ENCODE assay signal across 8 cellular contexts in the genomic region with DNA sequence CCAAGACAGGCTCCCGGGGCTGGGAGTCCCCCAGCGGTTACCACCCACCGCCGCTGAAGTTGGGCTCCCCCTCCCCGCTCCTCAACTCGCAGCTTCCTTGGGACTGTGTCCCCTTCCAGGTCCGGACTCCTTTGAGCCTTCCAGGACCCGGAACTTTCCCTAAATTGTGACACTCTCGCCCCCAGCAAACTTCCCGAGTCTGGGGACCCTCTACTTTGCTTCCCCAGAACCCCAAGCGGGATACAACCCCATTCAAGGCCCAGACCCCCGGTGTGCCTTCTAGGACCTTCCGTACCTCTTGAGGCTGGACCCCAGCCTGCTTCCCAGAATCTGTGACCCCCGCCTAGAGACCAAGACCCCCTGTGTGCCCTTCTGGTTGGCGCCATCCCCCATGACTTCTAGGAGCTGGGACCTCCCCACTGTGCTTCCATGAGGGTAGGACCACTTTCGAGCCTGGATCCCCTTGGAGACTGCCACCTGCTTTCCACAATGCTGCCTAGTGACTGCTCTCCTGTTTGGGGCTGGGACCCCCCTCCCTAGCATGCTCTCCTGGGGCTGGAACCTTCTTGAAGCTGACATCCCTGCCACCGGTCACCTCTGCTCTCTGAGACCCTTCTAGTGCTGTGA. TPM values are rescaled to one million over a fixed set of nuclear protein-coding genes. Genes with fewer than 3 reads are reported as not detected.
DNase-seq lines count a peak whose midpoint lies in the region; ATAC-seq and TF ChIP-seq lines count a peak whose summit lies in the region.

No MANE protein-coding gene starts in this region.

- peak overlapping the region; percentile 78 for H3K4me3 Mint-ChIP-seq in effector memory CD8-positive, alpha-beta T cell
- H3K4me3 Mint-ChIP-seq in nephron progenitor cell = peak overlapping the region; percentile 86

- TF ChIP-seq CTCF in AG09309 (IDR thresholded peaks at IDR 0.05; ENCODE audit: control insufficient read depth, insufficient read depth, low read depth, low read length, missing control alignments) = no peak
- TF ChIP-seq CTCF in LNCaP clone FGC (IDR thresholded peaks at IDR 0.05; ENCODE audit: control insufficient read depth, extremely low read depth, insufficient read depth) = no peak
- no peak for TF ChIP-seq CTCF in nephron progenitor cell (IDR thresholded peaks at IDR 0.05)
- no peak for TF ChIP-seq CTCF in omental fat pad (IDR thresholded peaks at IDR 0.05)

- ATAC-seq in effector memory CD8-positive, alpha-beta T cell (replicated peaks) = no peak
- no peak for ATAC-seq in omental fat pad (ENCODE audit: low FRiP score)
- ATAC-seq in HG03457 (IDR thresholded peaks at IDR 0.05; ENCODE audit: unreplicated experiment) = no peak

- no peaks in the 10 kb centered on the region for H3K36me3 Mint-ChIP-seq in effector memory CD8-positive, alpha-beta T cell (ENCODE audit: insufficient read depth)
- H3K36me3 Mint-ChIP-seq in nephron progenitor cell (ENCODE audit: low read depth) = no peaks in the 10 kb centered on the region

- no peak for DNase-seq in AG09309 (ENCODE audit: low read depth)
- no peak for DNase-seq in LNCaP clone FGC (ENCODE audit: low read depth)
- DNase-seq in effector memory CD8-positive, alpha-beta T cell = peak in 1 of 3 experiments; percentile 8
- no peak for DNase-seq in nephron progenitor cell
- DNase-seq in omental fat pad (ENCODE audit: low spot score) = no peak
- DNase-seq in SKM-1 treated with dmso at 0.1 percent for 144 hours (lab: John Stamatoyannopoulos, UW; ENCODE audit: unreplicated experiment) = no peak
- no peak for DNase-seq in stimulated activated CD4-positive, alpha-beta T cell treated with anti-CD3 and anti-CD28 coated beads, Interleukin-15, amount 100 ng/mL, for 24 hours

- H3K9me3 Mint-ChIP-seq in effector memory CD8-positive, alpha-beta T cell = no peaks in the 10 kb centered on the region
- no peaks in the 10 kb centered on the region for H3K9me3 Mint-ChIP-seq in nephron progenitor cell

- peaks cover 28 to 42% of the 10 kb centered on the region in 2 donors for H3K27me3 Mint-ChIP-seq in effector memory CD8-positive, alpha-beta T cell
- H3K27me3 Mint-ChIP-seq in nephron progenitor cell (ENCODE audit: low read depth, poor library complexity) = peaks cover 31% of the 10 kb centered on the region

- H3K27ac Mint-ChIP-seq in effector memory CD8-positive, alpha-beta T cell = peak overlapping the region in 1 of 2 donors; percentile 61
- H3K27ac Mint-ChIP-seq in nephron progenitor cell = no peak overlapping the region

- peak overlapping the region; percentile 42 for H3K4me3 ChIP-seq in AG09309 (ENCODE audit: control insufficient read depth, low read depth, low read length)
- H3K4me3 ChIP-seq in LNCaP clone FGC (ENCODE audit: low read depth, low read length) = peak overlapping the region; percentile 38

- H3K4me1 Mint-ChIP-seq in effector memory CD8-positive, alpha-beta T cell (ENCODE audit: low read depth in 2 of 2) = peaks cover 21 to 32% of the 10 kb centered on the region in 2 donors
- H3K4me1 Mint-ChIP-seq in nephron progenitor cell = peaks cover 74% of the 10 kb centered on the region

RNA-seq across cellular contexts. Expression of gene MYRF, which starts 0.6 kb away (rescaled TPM):
- 10 to 100 TPM in 3 of 4 donors, under 1 TPM in 1; 0.16 to 55.1 (median 29.5) TPM for total RNA-seq in omental fat pad

RNA-seq across cellular contexts. Expression of gene TMEM258, which starts 39.4 kb away (rescaled TPM):
- 10 to 100 TPM; 27.9 to 52.6 (median 43.4) TPM for total RNA-seq in omental fat pad

RNA-seq across cellular contexts. Expression of gene FEN1, which starts 39.7 kb away (rescaled TPM):
- 1 to 10 TPM; 4.7 to 8.9 (median 6.7) TPM for total RNA-seq in omental fat pad
